Comparison of ENCODE assay signal across 8 cellular contexts in genomic region chr7:5423844-5424688, GRCh38. TPM values are rescaled to one million over a fixed set of nuclear protein-coding genes. Genes with fewer than 3 reads are reported as not detected.
DNase-seq lines count a peak whose midpoint lies in the region; ATAC-seq and TF ChIP-seq lines count a peak whose summit lies in the region.

No MANE protein-coding gene starts in this region.

- peak overlapping the region; percentile 99 for H3K4me3 Mint-ChIP-seq in Calu3 (ENCODE audit: low read depth, unreplicated experiment)
- peak overlapping the region; percentile 66 for H3K4me3 Mint-ChIP-seq in activated T-cell treated with anti-CD3 and anti-CD28 coated beads, Interleukin-2, amount 50 U/mL, for 24 hours

- peak overlapping the region; percentile 98 to 99 for H3K27ac ChIP-seq in mucosa of rectum (ENCODE audit: low read depth in 2 of 2, low read length in 2 of 2)
- peak overlapping the region; percentile 100 for H3K27ac ChIP-seq in thyroid gland

- WGBS in thyroid gland, 2 donors, result 0 to 1% methylated on average over 55 to 56 of the region's 56 CpGs

- H3K27me3 ChIP-seq in mucosa of rectum (ENCODE audit: control insufficient read depth in 2 of 2, insufficient read depth in 2 of 2, low read length in 2 of 2) (no peaks in the 10 kb centered on the region), thyroid gland (no peaks in the 10 kb centered on the region)

- H3K9me3 ChIP-seq in mucosa of rectum (ENCODE audit: control insufficient read depth in 2 of 2, low read length in 2 of 2), result no peaks in the 10 kb centered on the region
- H3K9me3 ChIP-seq in thyroid gland, result no peaks in the 10 kb centered on the region

- H3K36me3 ChIP-seq in mucosa of rectum (ENCODE audit: control insufficient read depth in 2 of 2, insufficient read depth in 2 of 2, low read length in 2 of 2) (no peaks in the 10 kb centered on the region), thyroid gland (no peaks in the 10 kb centered on the region)

- no TSS peak for BruUV-seq in Calu3 (replicated peaks; lab: Mats Ljungman, UMichigan)

- peaks cover 3% of the 10 kb centered on the region for H3K4me1 Mint-ChIP-seq in Calu3 (ENCODE audit: low read depth, unreplicated experiment)
- H3K4me1 Mint-ChIP-seq in activated T-cell treated with anti-CD3 and anti-CD28 coated beads, Interleukin-2, amount 50 U/mL, for 24 hours (ENCODE audit: low read depth), result peaks cover 44% of the 10 kb centered on the region

- no peaks in the 10 kb centered on the region for H3K9me3 Mint-ChIP-seq in Calu3 (ENCODE audit: low read depth, unreplicated experiment)
- no peaks in the 10 kb centered on the region for H3K9me3 Mint-ChIP-seq in activated T-cell treated with anti-CD3 and anti-CD28 coated beads, Interleukin-2, amount 50 U/mL, for 24 hours

- H3K4me1 ChIP-seq in mucosa of rectum (ENCODE audit: control insufficient read depth in 2 of 2, insufficient read depth in 2 of 2, low read length in 2 of 2), result peaks cover 10 to 17% of the 10 kb centered on the region in 2 donors
- H3K4me1 ChIP-seq in thyroid gland, result peaks cover 8 to 16% of the 10 kb centered on the region in 2 donors

- H3K4me3 ChIP-seq in fibroblast of mammary gland (ENCODE audit: control insufficient read depth, low read depth, low read length) (peak overlapping the region; percentile 86), mucosa of rectum (ENCODE audit: low read length in 2 of 2) (peak overlapping the region; percentile 88 to 99), thyroid gland (replicated peaks in 1 of 3) (peak overlapping the region; percentile 34 to 99 (median 92))

- CTCF ChIA-PET in Calu3 (lab: Charles Lee), result interaction anchor here (0.6 to 5.1 kb wide), 6 partner anchors 27 to 752 kb away, joined by 3 to 46 read pairs (median 3); no protein-coding TSS in a partner anchor

- TF ChIP-seq POLR2A in thyroid gland (IDR thresholded peaks at IDR 0.05), result peak in 1 of 2 donors; percentile 76

- H3K27ac Mint-ChIP-seq in Calu3 (ENCODE audit: unreplicated experiment), result peak overlapping the region; percentile 94
- H3K27ac Mint-ChIP-seq in activated T-cell treated with anti-CD3 and anti-CD28 coated beads, Interleukin-2, amount 50 U/mL, for 24 hours, result peak overlapping the region; percentile 41

- TF ChIP-seq CTCF in Calu3 (IDR thresholded peaks at IDR 0.05; ENCODE audit: unreplicated experiment) (no peak), fibroblast of mammary gland (conservative IDR thresholded peaks at IDR 0.05; ENCODE audit: control insufficient read depth, insufficient read depth, low read depth, low read length) (no peak), thyroid gland (IDR thresholded peaks at IDR 0.05) (no peak)

- DNase-seq in Calu3 (peak; percentile 99), HS-5 (ENCODE audit: low read depth) (peak; percentile 100), NCI-H748 (lab: John Stamatoyannopoulos, UW; ENCODE audit: unreplicated experiment) (peak; percentile 98), fibroblast of mammary gland (ENCODE audit: low read depth) (peak; percentile 99), thyroid gland (peak; percentile 95)
- peak; percentile 62 for DNase-seq in activated T-cell treated with anti-CD3 and anti-CD28 coated beads, Interleukin-2, amount 50 U/mL, for 24 hours

- intact Hi-C loops in Calu3 (cut with micrococcal nuclease; ENCODE audit: unreplicated experiment) (no loop called here), thyroid gland (cut with DNase I) (no loop called here)

- H3K27me3 Mint-ChIP-seq in Calu3 (ENCODE audit: unreplicated experiment), result no peaks in the 10 kb centered on the region
- H3K27me3 Mint-ChIP-seq in activated T-cell treated with anti-CD3 and anti-CD28 coated beads, Interleukin-2, amount 50 U/mL, for 24 hours, result peaks cover 80% of the 10 kb centered on the region

- H3K36me3 Mint-ChIP-seq in Calu3 (ENCODE audit: insufficient read depth, unreplicated experiment), result peaks cover 100% of the 10 kb centered on the region
- no peaks in the 10 kb centered on the region for H3K36me3 Mint-ChIP-seq in activated T-cell treated with anti-CD3 and anti-CD28 coated beads, Interleukin-2, amount 50 U/mL, for 24 hours (ENCODE audit: low read depth)

- no peak for ATAC-seq in GM19324 (IDR thresholded peaks at IDR 0.05; ENCODE audit: low FRiP score, unreplicated experiment)

- H3K9ac ChIP-seq in mucosa of rectum (ENCODE audit: low read depth in 1 of 2, low read length in 2 of 2), result peak overlapping the region; percentile 94 to 97

RNA-seq across cellular contexts. Expression of gene TNRC18, which starts 0.4 kb away (rescaled TPM):
- 213 and 218 TPM in 2 replicates for total RNA-seq in Calu3 (2022)
- total RNA-seq in thyroid gland, result 100 to 1,000 TPM in 2 of 4 donors, 10 to 100 TPM in 2; 47.0 to 173 (median 94.8) TPM
